ENCODE assay signal across 22 cellular contexts in genomic region chr20:16243470-16243869, GRCh38.
A peak's percentile ranks its signal among the peaks of the same experiment; 100 is the strongest.
DNase-seq lines count a peak whose midpoint lies in the region; ATAC-seq lines count a peak whose summit lies in the region.
"Had no signal": no experiment of that assay in that cellular context is flagged by ENCODE, and none has a peak within 500 bp of the region (broad histone marks: within the 10 kb centered on the region; RNA-seq: fewer than 3 reads in every experiment).

No MANE protein-coding gene starts in this region.

- no peak overlapping the region for H4K8ac ChIP-seq in neuronal stem cell (ENCODE audit: low read depth, low read length)

- no peak overlapping the region for H3K14ac ChIP-seq in neuronal stem cell (ENCODE audit: low read length)

- no peaks in the 10 kb centered on the region for H3K79me1 ChIP-seq in neuronal stem cell (ENCODE audit: low read depth, low read length)

- H2BK15ac ChIP-seq in neuronal stem cell (ENCODE audit: low read length) = no peak overlapping the region

- H3K9ac ChIP-seq in adipocyte (ENCODE audit: low read length) (no peak overlapping the region), neuronal stem cell (ENCODE audit: low read depth, low read length, poor library complexity) (no peak overlapping the region)
- H3K9ac ChIP-seq: KMS-11 had no signal

- H3K23ac ChIP-seq in neuronal stem cell (ENCODE audit: low read depth, low read length, poor library complexity) = no peak overlapping the region

- DNase-seq in Ammon's horn (ENCODE audit: low spot score) (peak; percentile 35), NCI-H1694 (lab: John Stamatoyannopoulos, UW) (peak; percentile 53), adipocyte (ENCODE audit: low read depth) (no peak), neuronal stem cell (ENCODE audit: low spot score) (no peak), immature natural killer cell (no peak), middle frontal gyrus (ENCODE audit: extremely low spot score, low spot score) (no peak)
- DNase-seq: activated B cell treated with CpG ODN at 0.5 μM for 24 hours; body of pancreas; Calu3; cortex of kidney; gastrocnemius medialis; NCI-H1092; NCI-H2171 treated with DMSO at 0.1 percent for 48 hours; sigmoid colon; stimulated activated CD4-positive, alpha-beta T cell treated with anti-CD3 and anti-CD28 coated beads, Interleukin-1b, Interleukin-23, amount 100 ng/mL, for 48 hours; T-helper 1 cell had no signal

- H3K4me3 ChIP-seq in adipocyte (ENCODE audit: low read length) (peak overlapping the region; percentile 42), neuronal stem cell (ENCODE audit: low read length in 2 of 2) (no peak overlapping the region)
- H3K4me3 ChIP-seq: body of pancreas, gastrocnemius medialis, sigmoid colon had no signal

- H3K27ac Mint-ChIP-seq in immature natural killer cell = no peak overlapping the region
- H3K27ac Mint-ChIP-seq: activated B cell treated with CpG ODN at 0.5 μM for 24 hours; activated naive CD4-positive, alpha-beta T cell treated with anti-CD3 and anti-CD28 coated beads, Interleukin-2, amount 50 U/mL, for 72 hours; B cell had no signal

- no peak overlapping the region for H2BK120ac ChIP-seq in neuronal stem cell (ENCODE audit: low read depth, low read length)

- H3K27me3 Mint-ChIP-seq in immature natural killer cell (ENCODE audit: low read depth in 3 of 3) = peaks cover 0 to 5% (median 2%) of the 10 kb centered on the region in 3 donors

- H3K27ac ChIP-seq in neuronal stem cell (replicated peaks; ENCODE audit: low read length) = no peak overlapping the region
- H3K27ac ChIP-seq: body of pancreas, gastrocnemius medialis, KMS-11, RWPE1, sigmoid colon had no signal

- H3K9me3 ChIP-seq in adipocyte (ENCODE audit: control insufficient read depth, low read length) = peaks cover 18% of the 10 kb centered on the region
- peaks cover 12 to 15% of the 10 kb centered on the region in 2 donors for H3K9me3 ChIP-seq in neuronal stem cell (replicated peaks in 1 of 2; ENCODE audit: control insufficient read depth in 2 of 2, insufficient read depth in 1 of 2, low read depth in 1 of 2, low read length in 2 of 2)
- H3K9me3 ChIP-seq: body of pancreas, gastrocnemius medialis had no signal

- no peak overlapping the region for H2AK5ac ChIP-seq in neuronal stem cell (ENCODE audit: low read depth, low read length)

- H3K27me3 ChIP-seq in adipocyte (replicated peaks; ENCODE audit: control insufficient read depth, insufficient read depth, low read length) (peaks cover 6% of the 10 kb centered on the region), neuronal stem cell (ENCODE audit: control insufficient read depth in 3 of 3, insufficient read depth in 3 of 3, low read depth in 1 of 3, low read length in 3 of 3) (peaks cover 0 to 4% (median 0%) of the 10 kb centered on the region in 3 experiments)
- H3K27me3 ChIP-seq: body of pancreas, gastrocnemius medialis, sigmoid colon had no signal

- no peaks in the 10 kb centered on the region for H3K36me3 ChIP-seq in adipocyte (ENCODE audit: control insufficient read depth, insufficient read depth, low read length, severe bottlenecking)
- no peaks in the 10 kb centered on the region for H3K36me3 ChIP-seq in neuronal stem cell (replicated peaks in 1 of 2; ENCODE audit: control insufficient read depth in 2 of 2, insufficient read depth in 2 of 2, low read length in 2 of 2)
- H3K36me3 ChIP-seq: gastrocnemius medialis, sigmoid colon had no signal

- no peak overlapping the region for H4K91ac ChIP-seq in neuronal stem cell (ENCODE audit: low read depth, low read length, poor library complexity)

- no peak overlapping the region for H2BK5ac ChIP-seq in neuronal stem cell (ENCODE audit: low read length)

- WGBS in neuronal stem cell (ENCODE audit: extremely low coverage in 2 of 2, insufficient read length in 2 of 2, insufficient replicate concordance in 1 of 2), 2 donors = no CpG with 5 or more reads among the region's 4 CpGs

- H2AFZ ChIP-seq in neuronal stem cell (ENCODE audit: low read length) = no peak overlapping the region

- peak overlapping the region; percentile 15 for H3K18ac ChIP-seq in neuronal stem cell (ENCODE audit: low read length)

- H3K4ac ChIP-seq in neuronal stem cell (ENCODE audit: low read length) = no peak overlapping the region

- H3K4me3 Mint-ChIP-seq in immature natural killer cell = no peak overlapping the region
- H3K4me3 Mint-ChIP-seq: activated B cell treated with CpG ODN at 0.5 μM for 24 hours, B cell had no signal

- no peak overlapping the region for H3K4me2 ChIP-seq in neuronal stem cell (ENCODE audit: insufficient read depth, low read length, poor library complexity, severe bottlenecking)
- H3K4me2 ChIP-seq: KMS-11 had no signal

- ATAC-seq in HG02970 (IDR thresholded peaks at IDR 0.05; ENCODE audit: low FRiP score, unreplicated experiment) = no peak
- ATAC-seq: activated naive CD4-positive, alpha-beta T cell treated with anti-CD3 and anti-CD28 coated beads, Interleukin-2, amount 50 U/mL, for 72 hours; body of pancreas; gastrocnemius medialis; left lobe of liver had no signal

- H3K4me1 Mint-ChIP-seq in immature natural killer cell = no peaks in the 10 kb centered on the region

- no peaks in the 10 kb centered on the region for H3K4me1 ChIP-seq in adipocyte (ENCODE audit: control insufficient read depth, insufficient read depth, low read length)
- peaks cover 0 to 4% of the 10 kb centered on the region in 2 donors for H3K4me1 ChIP-seq in neuronal stem cell (ENCODE audit: control insufficient read depth in 2 of 2, insufficient read depth in 1 of 2, low read depth in 1 of 2, low read length in 2 of 2)
- H3K4me1 ChIP-seq: body of pancreas, gastrocnemius medialis, sigmoid colon had no signal

- no peak overlapping the region for H2BK12ac ChIP-seq in neuronal stem cell (ENCODE audit: low read length)

- H3K36me3 Mint-ChIP-seq in immature natural killer cell = peaks cover 0 to 3% (median 3%) of the 10 kb centered on the region in 3 donors
- H3K36me3 Mint-ChIP-seq: activated naive CD4-positive, alpha-beta T cell treated with anti-CD3 and anti-CD28 coated beads, Interleukin-2, amount 50 U/mL, for 72 hours had no signal

- peaks cover 0 to 5% (median 0%) of the 10 kb centered on the region in 6 donors for H3K9me3 Mint-ChIP-seq in immature natural killer cell

Comparison
In these comparisons a context has a peak if more than half of its experiments do, and no peak if none do; other contexts are left out.
1. DNase-seq: peak in Ammon's horn (single experiment) and NCI-H1694 (single experiment); none in adipocyte (single experiment), neuronal stem cell (single experiment), immature natural killer cell (0 of 3) and middle frontal gyrus (single experiment).